In the genomic region with DNA sequence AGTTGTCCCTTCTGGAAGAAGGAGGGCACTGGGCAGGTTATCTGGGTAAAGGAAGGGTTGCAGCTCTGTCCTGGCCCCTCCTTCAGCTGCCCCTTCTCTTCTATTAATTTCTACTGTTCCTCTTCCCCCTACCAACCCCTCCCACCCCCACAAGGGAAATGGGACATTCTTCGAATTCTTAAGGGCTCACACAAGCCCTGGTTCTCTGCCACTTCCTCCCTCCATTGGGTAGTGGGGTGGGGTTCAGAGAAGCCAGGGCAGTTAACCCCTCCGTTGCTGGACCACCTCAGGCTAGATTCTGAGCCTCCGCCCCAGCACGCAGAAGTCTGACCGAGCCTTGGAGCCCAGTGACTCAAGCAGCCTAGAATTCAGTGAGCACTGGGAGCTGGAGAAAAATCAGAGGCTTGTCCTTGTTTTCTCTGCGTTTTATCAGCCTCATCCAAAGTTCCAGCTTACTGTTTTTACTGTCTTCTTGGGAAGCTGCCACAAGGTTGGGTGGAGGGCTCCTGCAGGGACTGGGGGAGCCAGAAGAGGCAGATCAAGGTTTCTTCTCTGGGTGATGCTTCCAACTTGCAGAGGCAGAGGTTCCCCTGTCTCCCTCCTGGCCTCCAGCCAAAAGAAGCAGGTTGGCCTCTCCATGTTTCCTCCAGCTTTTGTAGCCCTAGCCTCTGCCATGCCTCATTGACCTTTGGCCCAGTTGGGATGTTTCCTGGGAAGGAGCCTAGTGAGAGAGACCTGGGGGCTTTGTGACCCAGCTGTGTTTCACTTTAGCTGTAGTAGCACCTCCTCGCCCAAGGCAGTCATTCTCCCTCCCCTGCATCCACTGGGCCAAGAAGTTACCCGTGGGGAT, we compare ENCODE assay signal across 9 cellular contexts. TPM values are rescaled to one million over a fixed set of nuclear protein-coding genes. Genes with fewer than 3 reads are reported as not detected.
DNase-seq lines count a peak whose midpoint lies in the region; ATAC-seq and TF ChIP-seq lines count a peak whose summit lies in the region.
"Had no signal": no experiment of that assay in that cellular context is flagged by ENCODE, and none has a peak within 500 bp of the region (broad histone marks: within the 10 kb centered on the region; RNA-seq: fewer than 3 reads in every experiment).

No MANE protein-coding gene starts in this region.

- H3K27ac Mint-ChIP-seq in T-helper 17 cell, result peak overlapping the region; percentile 95

- H3K4me1 ChIP-seq in neuronal stem cell (ENCODE audit: control insufficient read depth in 2 of 2, insufficient read depth in 1 of 2, low read depth in 1 of 2, low read length in 2 of 2), result peaks cover 54 to 58% of the 10 kb centered on the region in 2 donors

- no peaks in the 10 kb centered on the region for H3K27me3 Mint-ChIP-seq in T-helper 17 cell

- H3K4me2 ChIP-seq in neuronal stem cell (ENCODE audit: insufficient read depth, low read length, poor library complexity, severe bottlenecking), result peak overlapping the region; percentile 26

- TF ChIP-seq CTCF in fibroblast of mammary gland (conservative IDR thresholded peaks at IDR 0.05; ENCODE audit: control insufficient read depth, insufficient read depth, low read depth, low read length), result no peak

- H3K23ac ChIP-seq in neuronal stem cell (ENCODE audit: low read depth, low read length, poor library complexity), result no peak overlapping the region

- no peak overlapping the region for H2BK12ac ChIP-seq in neuronal stem cell (ENCODE audit: low read length)

- H3K36me3 ChIP-seq in neuronal stem cell (replicated peaks in 1 of 2; ENCODE audit: control insufficient read depth in 2 of 2, insufficient read depth in 2 of 2, low read length in 2 of 2), result peaks cover 2 to 55% of the 10 kb centered on the region in 2 donors

- H3K27me3 ChIP-seq in neuronal stem cell (ENCODE audit: control insufficient read depth in 3 of 3, insufficient read depth in 3 of 3, low read depth in 1 of 3, low read length in 3 of 3), result no peaks in the 10 kb centered on the region

- H3K9me3 ChIP-seq in T-helper 17 cell (ENCODE audit: control insufficient read depth, low read length, poor library complexity, severe bottlenecking), result no peaks in the 10 kb centered on the region
- H3K9me3 ChIP-seq in neuronal stem cell (replicated peaks in 1 of 2; ENCODE audit: control insufficient read depth in 2 of 2, insufficient read depth in 1 of 2, low read depth in 1 of 2, low read length in 2 of 2), result no peaks in the 10 kb centered on the region

- H4K8ac ChIP-seq in neuronal stem cell (ENCODE audit: low read depth, low read length), result no peak overlapping the region

- H4K91ac ChIP-seq in neuronal stem cell (ENCODE audit: low read depth, low read length, poor library complexity), result no peak overlapping the region

- H3K4me3 ChIP-seq in fibroblast of mammary gland (ENCODE audit: control insufficient read depth, low read depth, low read length) (no peak overlapping the region), neuronal stem cell (ENCODE audit: low read length in 2 of 2) (no peak overlapping the region)

- H2BK15ac ChIP-seq in neuronal stem cell (ENCODE audit: low read length), result peak overlapping the region; percentile 33

- H3K79me1 ChIP-seq in neuronal stem cell (ENCODE audit: low read depth, low read length), result peaks cover 7% of the 10 kb centered on the region

- DNase-seq in NCI-H2196 (lab: John Stamatoyannopoulos, UW; ENCODE audit: unreplicated experiment) (peak; percentile 5), NCI-H2196 treated with DMSO at 0.1 percent for 48 hours (lab: John Stamatoyannopoulos, UW; ENCODE audit: unreplicated experiment) (no peak), T-helper 17 cell (no peak), fibroblast of mammary gland (ENCODE audit: low read depth) (peak; percentile 76), neuronal stem cell (ENCODE audit: low spot score) (no peak), NCI-H1436 (lab: John Stamatoyannopoulos, UW) (no peak)
- no peak for DNase-seq in stimulated activated CD4-positive, alpha-beta T cell treated with anti-CD3 and anti-CD28 coated beads, Interleukin-2, amount 100 ng/mL, for 48 hours

- no peak overlapping the region for H3K4ac ChIP-seq in neuronal stem cell (ENCODE audit: low read length)

- H3K4me3 Mint-ChIP-seq in T-helper 17 cell, result peak overlapping the region; percentile 73

- no peak overlapping the region for H2AFZ ChIP-seq in neuronal stem cell (ENCODE audit: low read length)

- H3K36me3 Mint-ChIP-seq in T-helper 17 cell (ENCODE audit: low read depth), result peaks cover 2% of the 10 kb centered on the region

- peak overlapping the region; percentile 90 for H2BK5ac ChIP-seq in neuronal stem cell (ENCODE audit: low read length)

- no CpG with 5 or more reads among the region's 8 CpGs for WGBS in neuronal stem cell (ENCODE audit: extremely low coverage in 2 of 2, insufficient read length in 2 of 2, insufficient replicate concordance in 1 of 2), 2 donors

- H3K9ac ChIP-seq in neuronal stem cell (ENCODE audit: low read depth, low read length, poor library complexity), result no peak overlapping the region

- ATAC-seq in T-helper 17 cell (no peak), GM21447 (IDR thresholded peaks at IDR 0.05; ENCODE audit: unreplicated experiment) (no peak)

- H3K14ac ChIP-seq in neuronal stem cell (ENCODE audit: low read length), result no peak overlapping the region

- H3K4me1 Mint-ChIP-seq in T-helper 17 cell, result peaks cover 68% of the 10 kb centered on the region

- H3K27ac ChIP-seq in neuronal stem cell (replicated peaks; ENCODE audit: low read length), result peak overlapping the region; percentile 88
- H3K27ac ChIP-seq: C4-2B had no signal

- peak overlapping the region; percentile 88 for H3K18ac ChIP-seq in neuronal stem cell (ENCODE audit: low read length)

- peak overlapping the region; percentile 82 for H2AK5ac ChIP-seq in neuronal stem cell (ENCODE audit: low read depth, low read length)

- H2BK120ac ChIP-seq in neuronal stem cell (ENCODE audit: low read depth, low read length), result no peak overlapping the region

RNA-seq across cellular contexts. Expression of a gene that starts 10.2 kb away (rescaled TPM):
- total RNA-seq in T-helper 17 cell, result 100 to 1,000 TPM; 106 to 115 TPM
- 77.5 TPM for polyA plus RNA-seq in neuronal stem cell (2013, experiment 1 of 2)
- 79.6 TPM for polyA plus RNA-seq in neuronal stem cell (2013, experiment 2 of 2)

RNA-seq across cellular contexts. Expression of a gene that starts 26.6 kb away (rescaled TPM):
- total RNA-seq in T-helper 17 cell, result 1,000 to 10,000 TPM; 1,821 to 1,859 TPM
- 5,636 TPM for polyA plus RNA-seq in neuronal stem cell (2013, experiment 1 of 2)
- 5,601 TPM for polyA plus RNA-seq in neuronal stem cell (2013, experiment 2 of 2)

RNA-seq across cellular contexts. Expression of a gene that starts 55.0 kb away (rescaled TPM):
- 10 to 100 TPM; 69.6 to 88.5 TPM for total RNA-seq in T-helper 17 cell
- polyA plus RNA-seq in neuronal stem cell (2013, experiment 1 of 2), result 17.2 TPM
- polyA plus RNA-seq in neuronal stem cell (2013, experiment 2 of 2), result 18.3 TPM

Comparison
In these comparisons a context has a peak if more than half of its experiments do, and no peak if none do; other contexts are left out.
1. DNase-seq: peak in NCI-H2196 (single experiment) and fibroblast of mammary gland (single experiment); none in NCI-H2196 treated with DMSO at 0.1 percent for 48 hours (single experiment), T-helper 17 cell (0 of 3), neuronal stem cell (single experiment), NCI-H1436 (single experiment) and stimulated activated CD4-positive, alpha-beta T cell treated with anti-CD3 and anti-CD28 coated beads, Interleukin-2, amount 100 ng/mL, for 48 hours (0 of 2).